Comparison of ENCODE assay signal across 22 cellular contexts in genomic region chr1:56045062-56045461, GRCh38.
A peak's percentile ranks its signal among the peaks of the same experiment; 100 is the strongest.
DNase-seq lines count a peak whose midpoint lies in the region; ATAC-seq and TF ChIP-seq lines count a peak whose summit lies in the region.
"Had no signal": no experiment of that assay in that cellular context is flagged by ENCODE, and none has a peak within 500 bp of the region (broad histone marks: within the 10 kb centered on the region; RNA-seq: fewer than 3 reads in every experiment).

No MANE protein-coding gene starts in this region.

- H3K36me3 Mint-ChIP-seq in activated CD4-positive, alpha-beta memory T cell treated with anti-CD3 and anti-CD28 coated beads for 36 hours: no peaks in the 10 kb centered on the region
- H3K36me3 Mint-ChIP-seq: IgD-negative memory B cell had no signal

- CTCF ChIA-PET in activated CD4-positive, alpha-beta memory T cell treated with anti-CD3 and anti-CD28 coated beads for 36 hours (lab: Charles Lee): no interaction called here

- H3K9me3 Mint-ChIP-seq in activated CD4-positive, alpha-beta memory T cell treated with anti-CD3 and anti-CD28 coated beads for 36 hours: peaks cover 2% of the 10 kb centered on the region
- H3K9me3 Mint-ChIP-seq: T-helper 1 cell treated with Interleukin-12 subunit alpha and Interleukin-12 subunit beta and Interleukin-4 antibody, amounts not matched to agents 30 μg/mL and 1 μg/mL, for 36 hours had no signal

- peak overlapping the region; percentile 75 for H3K4me2 ChIP-seq in MM.1S (ENCODE audit: low read depth, low read length)
- H3K4me2 ChIP-seq: A549, PC-9 had no signal

- DNase-seq in MM.1S (peak; percentile 78), NCI-H748 (lab: John Stamatoyannopoulos, UW; ENCODE audit: unreplicated experiment) (no peak), AG20443 (ENCODE audit: low spot score) (no peak)
- DNase-seq in activated CD4-positive, alpha-beta memory T cell treated with anti-CD3 and anti-CD28 coated beads for 36 hours: no peak
- DNase-seq: BE2C, GM23248, H9, Karpas-422, NCI-H1694, NCI-H2081, NCI-H2171, PC-9, RPMI8226, SHP77, T1000 had no signal

- H3K27ac Mint-ChIP-seq in activated CD4-positive, alpha-beta memory T cell treated with anti-CD3 and anti-CD28 coated beads for 36 hours: no peak overlapping the region
- H3K27ac Mint-ChIP-seq: H9; IgD-negative memory B cell; T-helper 1 cell treated with Interleukin-12 subunit alpha and Interleukin-12 subunit beta and Interleukin-4 antibody, amounts not matched to agents 30 μg/mL and 1 μg/mL, for 36 hours had no signal

- H3K9ac ChIP-seq in MM.1S (ENCODE audit: low read length): no peak overlapping the region; the same call in 1 of the 2 replicates
- H3K9ac ChIP-seq: GM23248 had no signal

- POLR2A ChIA-PET in activated CD4-positive, alpha-beta memory T cell treated with anti-CD3 and anti-CD28 coated beads for 36 hours (lab: Charles Lee): no interaction called here

- H2AFZ ChIP-seq in MM.1S (ENCODE audit: low read length): 0 out of 2 replicates have a peak overlapping the region, but pooled peaks have one; percentile 29
- H2AFZ ChIP-seq: GM23248, PC-9 had no signal

- no peaks in the 10 kb centered on the region for H3K9me3 ChIP-seq in MM.1S (replicated peaks; ENCODE audit: insufficient read depth, low read length)
- H3K9me3 ChIP-seq: A549, BE2C had no signal

- ATAC-seq in GM18511 (IDR thresholded peaks at IDR 0.05; ENCODE audit: unreplicated experiment) (peak; percentile 70), GM21360 (IDR thresholded peaks at IDR 0.05; ENCODE audit: unreplicated experiment) (peak; percentile 55), HG02943 (IDR thresholded peaks at IDR 0.05; ENCODE audit: low read depth, unreplicated experiment) (peak; percentile 65), GM18517 (IDR thresholded peaks at IDR 0.05; ENCODE audit: unreplicated experiment) (no peak)
- ATAC-seq: A549 had no signal

- no peaks in the 10 kb centered on the region for H3K79me2 ChIP-seq in MM.1S (ENCODE audit: low read length)

- no peak for TF ChIP-seq CTCF in MM.1S (IDR thresholded peaks at IDR 0.05; ENCODE audit: low read length)

- no peaks in the 10 kb centered on the region for H4K20me1 ChIP-seq in MM.1S (ENCODE audit: insufficient read depth, low read length)

- peaks cover 28% of the 10 kb centered on the region for H3K4me1 ChIP-seq in MM.1S (ENCODE audit: low read length)
- H3K4me1 ChIP-seq: A549, BE2C had no signal

- no peaks in the 10 kb centered on the region for H3K9me2 ChIP-seq in MM.1S (replicated peaks; ENCODE audit: insufficient read depth, low read length)

- no peaks in the 10 kb centered on the region for H3K4me1 Mint-ChIP-seq in activated CD4-positive, alpha-beta memory T cell treated with anti-CD3 and anti-CD28 coated beads for 36 hours (ENCODE audit: low read depth)
- H3K4me1 Mint-ChIP-seq: H9, IgD-negative memory B cell had no signal

- peaks cover 14% of the 10 kb centered on the region for H3F3A ChIP-seq in MM.1S (ENCODE audit: insufficient read depth, low read length)

- H3K27me3 Mint-ChIP-seq in activated CD4-positive, alpha-beta memory T cell treated with anti-CD3 and anti-CD28 coated beads for 36 hours: no peaks in the 10 kb centered on the region
- H3K27me3 Mint-ChIP-seq: IgD-negative memory B cell had no signal

- H3K4me3 Mint-ChIP-seq in activated CD4-positive, alpha-beta memory T cell treated with anti-CD3 and anti-CD28 coated beads for 36 hours: no peak overlapping the region
- H3K4me3 Mint-ChIP-seq: H9; IgD-negative memory B cell; T-helper 1 cell treated with Interleukin-12 subunit alpha and Interleukin-12 subunit beta and Interleukin-4 antibody, amounts not matched to agents 30 μg/mL and 1 μg/mL, for 36 hours had no signal

- peak overlapping the region; percentile 9; the same call in 1 of the 2 replicates for H3K4me3 ChIP-seq in MM.1S (ENCODE audit: low read length)
- H3K4me3 ChIP-seq: A549, GM23248, PC-9 had no signal

- no peaks in the 10 kb centered on the region for H3K36me3 ChIP-seq in MM.1S (replicated peaks; ENCODE audit: insufficient read depth, low read length)
- H3K36me3 ChIP-seq: BE2C had no signal

- no peaks in the 10 kb centered on the region for H3K27me3 ChIP-seq in MM.1S (replicated peaks; ENCODE audit: insufficient read depth, low read length)
- H3K27me3 ChIP-seq: BE2C had no signal

- peak overlapping the region; percentile 44; the same call in 1 of the 2 replicates for H3K27ac ChIP-seq in MM.1S (ENCODE audit: low read length)
- H3K27ac ChIP-seq: A549, GM23248, PC-9 had no signal

- intact Hi-C loops in activated CD4-positive, alpha-beta memory T cell treated with anti-CD3 and anti-CD28 coated beads for 36 hours (cut with micrococcal nuclease): no loop called here
